ENCODE assay signal across 14 cellular contexts in the genomic region with DNA sequence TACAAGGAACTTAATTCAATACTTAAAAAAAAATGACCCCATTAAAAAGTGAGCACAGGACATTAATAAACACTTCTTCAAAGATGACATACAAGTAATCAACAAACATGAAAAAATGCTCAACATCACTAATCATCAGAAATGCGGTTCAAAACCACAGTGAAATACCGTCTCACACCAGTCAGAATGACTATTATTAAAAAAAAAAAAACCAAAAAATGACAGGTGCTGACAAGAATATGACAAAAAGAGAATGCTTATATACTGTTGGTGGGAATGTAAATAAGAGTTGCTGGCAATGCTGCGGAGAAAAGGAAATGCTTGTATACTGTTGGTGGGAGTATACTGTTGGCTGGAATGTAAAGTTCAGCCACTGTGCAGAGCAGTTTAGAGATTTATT.
DNase-seq lines count a peak whose midpoint lies in the region; ATAC-seq and TF ChIP-seq lines count a peak whose summit lies in the region.
"Had no signal": no experiment of that assay in that cellular context is flagged by ENCODE, and none has a peak within 500 bp of the region (broad histone marks: within the 10 kb centered on the region; RNA-seq: fewer than 3 reads in every experiment).

No MANE protein-coding gene starts in this region.

- no peak for DNase-seq in stimulated activated naive CD8-positive, alpha-beta T cell treated with anti-CD3 and anti-CD28 coated beads, Interleukin-15, Interleukin-2, amounts not matched to agents 100 U/mL and 50 U/mL, for 24 hours
- DNase-seq in natural killer cell (no peak), COR-L47 (lab: John Stamatoyannopoulos, UW) (no peak), left ventricle myocardium superior (no peak), H4 (ENCODE audit: low spot score) (no peak)
- DNase-seq: BE2C; CD4-positive, alpha-beta memory T cell; DMS153; DMS79 treated with DMSO at 0.1 percent for 48 hours; EL; GOT3 had no signal

- H3K4me3 Mint-ChIP-seq in stimulated activated naive CD8-positive, alpha-beta T cell treated with anti-CD3 and anti-CD28 coated beads, Interleukin-15, Interleukin-2, amounts not matched to agents 100 ng/mL and 50 ng/mL, for 24 hours, result no peak overlapping the region
- no peak overlapping the region for H3K4me3 Mint-ChIP-seq in dendritic cell treated with granulocyte-macrophage colony-stimulating factor and Interleukin-4, amounts not matched to agents 40 ng/mL and 50 ng/mL, for 4 days
- H3K4me3 Mint-ChIP-seq in natural killer cell, result no peak overlapping the region
- H3K4me3 Mint-ChIP-seq: CD4-positive, alpha-beta memory T cell had no signal

- ATAC-seq in stimulated activated naive CD8-positive, alpha-beta T cell treated with anti-CD3 and anti-CD28 coated beads, Interleukin-15, Interleukin-2, amounts not matched to agents 100 U/mL and 50 U/mL, for 24 hours, result no peak
- ATAC-seq in natural killer cell (peak; percentile 24 to 50 (median 29)), left ventricle myocardium superior (no peak)
- ATAC-seq: A549 had no signal

- peak overlapping the region; percentile 4 for H3K27ac Mint-ChIP-seq in stimulated activated naive CD8-positive, alpha-beta T cell treated with anti-CD3 and anti-CD28 coated beads, Interleukin-15, Interleukin-2, amounts not matched to agents 100 ng/mL and 50 ng/mL, for 24 hours
- peak overlapping the region; percentile 60 for H3K27ac Mint-ChIP-seq in dendritic cell treated with granulocyte-macrophage colony-stimulating factor and Interleukin-4, amounts not matched to agents 40 ng/mL and 50 ng/mL, for 4 days
- H3K27ac Mint-ChIP-seq in natural killer cell, result no peak overlapping the region
- H3K27ac Mint-ChIP-seq: CD4-positive, alpha-beta memory T cell had no signal

- peaks cover 38% of the 10 kb centered on the region for H3K36me3 Mint-ChIP-seq in stimulated activated naive CD8-positive, alpha-beta T cell treated with anti-CD3 and anti-CD28 coated beads, Interleukin-15, Interleukin-2, amounts not matched to agents 100 ng/mL and 50 ng/mL, for 24 hours (ENCODE audit: low read depth)
- H3K36me3 Mint-ChIP-seq in dendritic cell treated with granulocyte-macrophage colony-stimulating factor and Interleukin-4, amounts not matched to agents 40 ng/mL and 50 ng/mL, for 4 days (ENCODE audit: low read depth), result peaks cover 41% of the 10 kb centered on the region
- H3K36me3 Mint-ChIP-seq in natural killer cell, result peaks cover 4% of the 10 kb centered on the region

- H3K9me3 Mint-ChIP-seq in stimulated activated naive CD8-positive, alpha-beta T cell treated with anti-CD3 and anti-CD28 coated beads, Interleukin-15, Interleukin-2, amounts not matched to agents 100 ng/mL and 50 ng/mL, for 24 hours, result peaks cover 19% of the 10 kb centered on the region
- H3K9me3 Mint-ChIP-seq in dendritic cell treated with granulocyte-macrophage colony-stimulating factor and Interleukin-4, amounts not matched to agents 40 ng/mL and 50 ng/mL, for 4 days, result peaks cover 58% of the 10 kb centered on the region
- H3K9me3 Mint-ChIP-seq in natural killer cell, result peaks cover 0 to 8% of the 10 kb centered on the region in 2 donors

- no peaks in the 10 kb centered on the region for H3K27me3 Mint-ChIP-seq in stimulated activated naive CD8-positive, alpha-beta T cell treated with anti-CD3 and anti-CD28 coated beads, Interleukin-15, Interleukin-2, amounts not matched to agents 100 ng/mL and 50 ng/mL, for 24 hours
- no peaks in the 10 kb centered on the region for H3K27me3 Mint-ChIP-seq in dendritic cell treated with granulocyte-macrophage colony-stimulating factor and Interleukin-4, amounts not matched to agents 40 ng/mL and 50 ng/mL, for 4 days
- H3K27me3 Mint-ChIP-seq in natural killer cell (ENCODE audit: low read depth in 2 of 2), result no peaks in the 10 kb centered on the region
- H3K27me3 Mint-ChIP-seq: CD4-positive, alpha-beta memory T cell had no signal

- TF ChIP-seq CTCF in natural killer cell (IDR thresholded peaks at IDR 0.05), result no peak

- H3K4me1 Mint-ChIP-seq in stimulated activated naive CD8-positive, alpha-beta T cell treated with anti-CD3 and anti-CD28 coated beads, Interleukin-15, Interleukin-2, amounts not matched to agents 100 ng/mL and 50 ng/mL, for 24 hours (ENCODE audit: low read depth), result peaks cover 52% of the 10 kb centered on the region
- H3K4me1 Mint-ChIP-seq in dendritic cell treated with granulocyte-macrophage colony-stimulating factor and Interleukin-4, amounts not matched to agents 40 ng/mL and 50 ng/mL, for 4 days (ENCODE audit: low read depth), result no peaks in the 10 kb centered on the region
- H3K4me1 Mint-ChIP-seq in natural killer cell, result peaks cover 37 to 38% of the 10 kb centered on the region in 2 donors

- intact Hi-C loops in dendritic cell treated with granulocyte-macrophage colony-stimulating factor and Interleukin-4, amounts not matched to agents 40 ng/mL and 50 ng/mL, for 4 days (cut with micrococcal nuclease), result no loop called here
- intact Hi-C loops in natural killer cell (cut with micrococcal nuclease) (no loop called here), left ventricle myocardium superior (cut with micrococcal nuclease) (no loop called here)

Comparison
In these comparisons a context has a peak if more than half of its experiments do, and no peak if none do; other contexts are left out.
1. H3K27ac Mint-ChIP-seq: peak in stimulated activated naive CD8-positive, alpha-beta T cell treated with anti-CD3 and anti-CD28 coated beads, Interleukin-15, Interleukin-2, amounts not matched to agents 100 ng/mL and 50 ng/mL, for 24 hours (single experiment) and dendritic cell treated with granulocyte-macrophage colony-stimulating factor and Interleukin-4, amounts not matched to agents 40 ng/mL and 50 ng/mL, for 4 days (single experiment); none in natural killer cell (0 of 2).
2. ATAC-seq: peak in natural killer cell (3 of 3); none in stimulated activated naive CD8-positive, alpha-beta T cell treated with anti-CD3 and anti-CD28 coated beads, Interleukin-15, Interleukin-2, amounts not matched to agents 100 U/mL and 50 U/mL, for 24 hours (single experiment) and left ventricle myocardium superior (single experiment).